In genomic region chr10:28302668-28303488, GRCh38 we compare ENCODE assay signal across 1 cellular context.
TF ChIP-seq lines count a peak whose summit lies in the region.

Gene MPP7 (minus strand): TSS chr10:28303064. CDS start chr10:28238604, 64,460 bp downstream.

TF ChIP-seq in K562, 482 proteins besides CTCF, POLR2A, EP300 and RAD21 (continued from another document):
- TF ChIP-seq PRDM10 (IDR thresholded peaks at IDR 0.05; ENCODE audit: partially characterized antibody) (peak; percentile 52), TOE1 (IDR thresholded peaks at IDR 0.05; ENCODE audit: borderline replicate concordance) (peak; percentile 83; the same call in 1 of the 2 replicates), TOE1 (CRISPR knock-in tag; IDR thresholded peaks at IDR 0.05; ENCODE audit: borderline replicate concordance, low read depth) (no peak), ZNF830 (CRISPR knock-in tag; IDR thresholded peaks at IDR 0.05) (no peak), BCL6 (CRISPR knock-in tag; IDR thresholded peaks at IDR 0.05) (no peak), TARDBP (IDR thresholded peaks at IDR 0.05) (0 out of 2 replicates have a peak, but pooled peaks have one; percentile 32), ATF1 (CRISPR knock-in tag; IDR thresholded peaks at IDR 0.05) (no peak), ATF1 (tag; IDR thresholded peaks at IDR 0.05) (peak; percentile 62), RBM25 (IDR thresholded peaks at IDR 0.05; ENCODE audit: low read depth, low read length, severe bottlenecking) (peak; percentile 77), NUFIP1 (IDR thresholded peaks at IDR 0.05; ENCODE audit: partially characterized antibody) (no peak), SAP30 (IDR thresholded peaks at IDR 0.05; ENCODE audit: borderline replicate concordance, insufficient read depth, low read depth, low read length, poor library complexity, severe bottlenecking) (peak; percentile 24), MBD2 (IDR thresholded peaks at IDR 0.05; ENCODE audit: borderline replicate concordance, low read depth) (peak; percentile 83)
TF ChIP-seq in K562: peak in this region for 42.
